Comparison of ENCODE assay signal across 3 cellular contexts in the genomic region with DNA sequence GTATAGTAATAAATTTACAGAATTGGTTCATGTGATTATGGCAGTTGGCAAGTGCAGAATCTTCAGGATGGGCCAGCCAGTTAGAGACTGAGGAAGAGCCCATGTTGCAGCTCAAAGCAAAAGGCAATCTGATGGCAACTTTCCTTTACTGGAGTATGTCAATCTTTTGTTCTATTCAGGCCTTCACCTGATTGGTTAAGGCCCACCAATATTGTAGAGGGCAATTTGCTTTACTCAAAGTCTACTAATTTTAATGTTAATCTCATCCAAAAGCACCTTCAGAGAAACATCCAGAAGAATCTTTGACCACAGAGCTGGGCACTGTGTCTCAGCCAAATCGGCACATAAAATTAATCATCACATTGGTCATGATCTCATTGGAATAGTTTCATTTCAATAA.
TF ChIP-seq lines count a peak whose summit lies in the region.

No MANE protein-coding gene starts in this region.

TF ChIP-seq in HEK293, 187 proteins besides CTCF, POLR2A, EP300 and RAD21:
- no peak for TF ChIP-seq YY1 (tag by site-specific recombination; IDR thresholded peaks at IDR 0.05)
- TF ChIP-seq ZNF10 (tag by site-specific recombination; IDR thresholded peaks at IDR 0.05): peak; percentile 59; the same call in 1 of the 2 replicates
- no peak for TF ChIP-seq ZBTB11 (tag by site-specific recombination; conservative IDR thresholded peaks at IDR 0.05; ENCODE audit: low read depth)

TF ChIP-seq in K562, 482 proteins besides CTCF, POLR2A, EP300 and RAD21:
- TF ChIP-seq TARDBP (IDR thresholded peaks at IDR 0.05): no peak
- TF ChIP-seq ZNF134 (CRISPR knock-in tag; conservative IDR thresholded peaks at IDR 0.05): peak; percentile 90

TF ChIP-seq in H1, 55 proteins besides CTCF, POLR2A, EP300 and RAD21:
- no peak for TF ChIP-seq TAF1 (IDR thresholded peaks at IDR 0.05; ENCODE audit: low read depth, low read length)
- TF ChIP-seq KDM1A (IDR thresholded peaks at IDR 0.05; ENCODE audit: borderline replicate concordance, low read length): 0 out of 2 replicates have a peak, but pooled peaks have one; percentile 36
